8 cellular contexts compared by ENCODE assay signal in genomic region chr4:77052352-77052751, GRCh38. TPM values are rescaled to one million over a fixed set of nuclear protein-coding genes. Genes with fewer than 3 reads are reported as not detected.
DNase-seq lines count a peak whose midpoint lies in the region; ATAC-seq, FAIRE-seq and TF ChIP-seq lines count a peak whose summit lies in the region.

No MANE protein-coding gene starts in this region.

- peak overlapping the region; percentile 23 for H3K27ac Mint-ChIP-seq in activated naive CD8-positive, alpha-beta T cell

- H3K9me1 ChIP-seq in keratinocyte (ENCODE audit: control insufficient read depth, extremely low read depth, insufficient read depth, low read length): no peaks in the 10 kb centered on the region

- H3K4me1 ChIP-seq in keratinocyte (ENCODE audit: control insufficient read depth, extremely low read depth, insufficient read depth, low read length): peaks cover 26% of the 10 kb centered on the region

- H3K9me3 ChIP-seq in keratinocyte (ENCODE audit: control insufficient read depth, low read depth, low read length): no peaks in the 10 kb centered on the region

- H3K4me3 ChIP-seq in BJ (ENCODE audit: low read depth, low read length) (no peak overlapping the region), keratinocyte (ENCODE audit: control insufficient read depth in 2 of 3, extremely low read depth in 1 of 3, insufficient read depth in 2 of 3, low read depth in 1 of 3, low read length in 3 of 3) (no peak overlapping the region)

- TF ChIP-seq POLR2A in H54 (IDR thresholded peaks at IDR 0.05; ENCODE audit: low read depth, low read length): no peak

- H3K4me1 Mint-ChIP-seq in activated naive CD8-positive, alpha-beta T cell (ENCODE audit: low read depth): peaks cover 13% of the 10 kb centered on the region

- FAIRE-seq in H54 (lab: Jason Lieb, UNC): peak; percentile 78
- FAIRE-seq in keratinocyte (lab: Jason Lieb, UNC): peak; percentile 86

- peaks cover 8% of the 10 kb centered on the region for H3K36me3 ChIP-seq in BJ (ENCODE audit: control insufficient read depth, insufficient read depth, low read length)
- peaks cover 12 to 42% of the 10 kb centered on the region in 2 experiments for H3K36me3 ChIP-seq in keratinocyte (ENCODE audit: control insufficient read depth in 2 of 2, extremely low read depth in 1 of 2, insufficient read depth in 2 of 2, low read length in 2 of 2)

- H3K4me3 Mint-ChIP-seq in activated naive CD8-positive, alpha-beta T cell: no peak overlapping the region

- H3K9me3 Mint-ChIP-seq in activated naive CD8-positive, alpha-beta T cell (ENCODE audit: low read depth): no peaks in the 10 kb centered on the region

- POLR2A ChIA-PET in BJ (lab: Charles Lee): no interaction called here

- peak overlapping the region; percentile 44 for H3K27ac ChIP-seq in keratinocyte (ENCODE audit: control insufficient read depth, insufficient read depth, low read length)

- H3K27me3 Mint-ChIP-seq in activated naive CD8-positive, alpha-beta T cell: no peaks in the 10 kb centered on the region

- H3K27me3 ChIP-seq in BJ (ENCODE audit: control insufficient read depth, insufficient read depth, low read length) (no peaks in the 10 kb centered on the region), keratinocyte (ENCODE audit: control insufficient read depth, extremely low read depth, insufficient read depth, low read length) (no peaks in the 10 kb centered on the region)

- CTCF ChIA-PET in BJ (lab: Yijun Ruan, JAX): interaction anchor here (1.0 to 3.3 kb wide), 2 partner anchors 12 to 151 kb away, joined by 3 to 10 read pairs; no protein-coding TSS in a partner anchor

- peak; percentile 42 for DNase-seq in BJ (ENCODE audit: low read depth)
- DNase-seq in H54 (ENCODE audit: insufficient read length, low spot score): no peak
- DNase-seq in SKM-1 (lab: John Stamatoyannopoulos, UW; ENCODE audit: unreplicated experiment): peak; percentile 32
- DNase-seq in keratinocyte (ENCODE audit: low read depth, low spot score): no peak
- DNase-seq in stimulated activated CD8-positive, alpha-beta memory T cell treated with anti-CD3 and anti-CD28 coated beads, Interleukin-15, amount 100 ng/mL, for 1 hour (ENCODE audit: low read depth): peak; percentile 50
- no peak for DNase-seq in G401 (ENCODE audit: low spot score)

- H3K4me2 ChIP-seq in keratinocyte (ENCODE audit: control insufficient read depth, extremely low read depth, insufficient read depth, low read depth, low read length): no peak overlapping the region

- H4K20me1 ChIP-seq in keratinocyte (ENCODE audit: control insufficient read depth, extremely low read depth, insufficient read depth, low read length): no peaks in the 10 kb centered on the region

- TF ChIP-seq CTCF in BJ (IDR thresholded peaks at IDR 0.05; ENCODE audit: insufficient read depth, low read depth, low read length) (peak; percentile 58), keratinocyte (optimal IDR thresholded peaks at IDR 0.05 in 1 of 3, IDR thresholded peaks at IDR 0.05 in 1 of 3, conservative IDR thresholded peaks at IDR 0.05 in 1 of 3; ENCODE audit: extremely low read depth in 1 of 3, insufficient read depth in 2 of 3, low read length in 3 of 3) (peak; percentile 67 to 82 (median 80))

- H2AFZ ChIP-seq in keratinocyte (ENCODE audit: control insufficient read depth, low read length): no peak overlapping the region

- dilution Hi-C loops in keratinocyte (cut with MboI; ENCODE audit: extremely low pct_ligation_motif_present, low sequenced_read_pairs): no loop called here

- no peak for ATAC-seq in HG03159 (IDR thresholded peaks at IDR 0.05; ENCODE audit: unreplicated experiment)

- H3K36me3 Mint-ChIP-seq in activated naive CD8-positive, alpha-beta T cell: peaks cover 7% of the 10 kb centered on the region

- no peak overlapping the region for H3K9ac ChIP-seq in keratinocyte (ENCODE audit: control insufficient read depth, extremely low read depth, insufficient read depth, low read length)

- peaks cover 18% of the 10 kb centered on the region for H3K79me2 ChIP-seq in keratinocyte (ENCODE audit: control insufficient read depth, insufficient read depth, low read length)

- in situ Hi-C loops in G401 (cut with HindIII; ENCODE audit: low sequenced_read_pairs): loop anchor here (5.0 kb wide), 1 partner anchor 100 kb away; no protein-coding TSS in a partner anchor

RNA-seq across cellular contexts. Expression of gene CCNI, which starts 23.4 kb away (rescaled TPM):
- 85.1 and 109 TPM in 2 replicates for polyA plus RNA-seq in BJ (2011; rRNA removed)
- polyA minus RNA-seq in BJ (2011; rRNA and poly(A)+ RNA removed): 354 and 399 TPM in 2 replicates
- polyA plus RNA-seq in keratinocyte: 84.6 to 261 TPM (median 150 TPM) in 3 replicates
- 266 TPM for polyA plus RNA-seq in keratinocyte (2011; ENCODE audit: low read depth)
- polyA plus RNA-seq in keratinocyte (2011; cell fraction: cytosol; rRNA removed): 138 and 220 TPM in 2 replicates
- polyA plus RNA-seq in keratinocyte (2011; cell fraction: nucleus; rRNA removed): 34.6 and 46.9 TPM in 2 replicates
- polyA plus RNA-seq in keratinocyte (2012; ENCODE audit: low replicate concordance): 173 and 225 TPM in 2 replicates
- 290 to 618 TPM (median 504 TPM) in 3 replicates for polyA minus RNA-seq in keratinocyte
- polyA minus RNA-seq in keratinocyte (2011; cell fraction: cytosol; rRNA and poly(A)+ RNA removed): 239 TPM
- 31.5 and 64.4 TPM in 2 replicates for polyA minus RNA-seq in keratinocyte (2011; cell fraction: nucleus; rRNA and poly(A)+ RNA removed)
- total RNA-seq in G401 (2014; rRNA removed; shearing (Covaris generic)): 151 and 180 TPM in 2 replicates

Comparison
In these comparisons a context has a peak if more than half of its experiments do, and no peak if none do; other contexts are left out.
1. DNase-seq: peak in BJ (single experiment), SKM-1 (single experiment) and stimulated activated CD8-positive, alpha-beta memory T cell treated with anti-CD3 and anti-CD28 coated beads, Interleukin-15, amount 100 ng/mL, for 1 hour (single experiment); none in H54 (single experiment), keratinocyte (single experiment) and G401 (single experiment).